Comparison of ENCODE assay signal across 13 cellular contexts in the genomic region with DNA sequence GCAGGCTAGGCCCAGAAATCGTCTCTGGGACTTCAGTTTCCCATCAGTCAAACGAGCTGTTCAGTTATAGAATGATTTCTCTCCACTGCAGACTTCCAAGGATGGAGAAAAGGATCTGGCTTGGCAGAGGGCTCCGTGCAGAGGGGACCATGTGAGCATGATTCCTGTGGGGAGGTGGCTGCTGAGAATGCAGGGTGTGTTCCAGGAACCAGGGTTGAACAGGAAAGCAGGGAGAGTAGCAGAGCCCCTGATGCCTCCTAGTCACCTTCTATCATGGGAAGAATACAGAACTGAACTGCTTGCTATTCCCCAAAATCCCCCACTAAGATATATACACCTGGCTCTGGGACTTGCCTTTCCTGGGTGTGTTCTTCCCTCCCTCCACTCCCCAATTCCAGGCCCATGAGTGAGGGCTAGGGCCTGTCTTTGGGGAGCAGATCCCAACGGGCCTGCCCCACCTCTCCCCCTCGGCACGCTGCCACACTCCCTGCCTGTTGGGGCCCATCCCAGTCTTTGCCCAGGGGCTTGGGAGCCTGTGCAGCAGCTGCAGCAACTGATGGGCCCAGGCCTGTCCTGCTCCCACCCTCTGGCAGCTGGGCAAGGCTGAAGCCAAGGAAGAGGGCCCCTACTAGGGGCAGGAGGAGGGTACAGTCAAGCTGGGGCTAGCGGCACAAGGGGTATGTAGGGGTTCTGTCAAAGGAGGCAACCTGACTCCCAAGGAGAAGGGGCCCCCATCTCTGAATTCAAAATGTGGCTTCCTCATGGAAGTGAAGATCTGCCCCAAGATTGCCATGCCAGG. TPM values are rescaled to one million over a fixed set of nuclear protein-coding genes. Genes with fewer than 3 reads are reported as not detected.
DNase-seq lines count a peak whose midpoint lies in the region; ATAC-seq, FAIRE-seq and TF ChIP-seq lines count a peak whose summit lies in the region.
"Had no signal": no experiment of that assay in that cellular context is flagged by ENCODE, and none has a peak within 500 bp of the region (broad histone marks: within the 10 kb centered on the region; RNA-seq: fewer than 3 reads in every experiment).

No MANE protein-coding gene starts in this region.

- CTCF ChIA-PET in WTC11 (lab: Charles Lee) = interaction anchor here (0.9 to 2.5 kb wide), 2 partner anchors 49 to 77 kb away, joined by 3 to 16 read pairs; no protein-coding TSS in a partner anchor

- TF ChIP-seq POLR2A in stomach (IDR thresholded peaks at IDR 0.05) (no peak), GM12892 (IDR thresholded peaks at IDR 0.05; ENCODE audit: low read depth, low read length) (no peak)

- no peak for DNase-seq in GM23338 (ENCODE audit: low spot score)
- no peak for DNase-seq in WTC11 (ENCODE audit: low spot score)
- DNase-seq in stomach = no peak
- no peak for DNase-seq in stimulated activated naive B cell treated with anti-CD40 and anti-IgM and Interleukin-4, amounts not matched to agents 10 μg/mL and 1 μg/mL and 100 μg/mL, for 72 hours
- no peak for DNase-seq in GM12892 (ENCODE audit: insufficient read length)
- DNase-seq: effector CD8-positive, alpha-beta T cell; HCEC 1CT; Peyer's patch had no signal

- H3K36me3 Mint-ChIP-seq in GM23338 (ENCODE audit: low read depth) (peaks cover 52% of the 10 kb centered on the region), WTC11 (peaks cover 36% of the 10 kb centered on the region)
- no peaks in the 10 kb centered on the region for H3K36me3 Mint-ChIP-seq in stimulated activated naive B cell treated with anti-CD40 and anti-IgM and Interleukin-4, amounts not matched to agents 10 μg/mL and 1 μg/mL and 100 μg/mL, for 72 hours
- H3K36me3 Mint-ChIP-seq: IgD-negative memory B cell; stimulated activated memory B cell treated with anti-CD40 and anti-IgM and Interleukin-4, amounts not matched to agents 10 μg/mL and 1 μg/mL and 100 μg/mL, for 72 hours had no signal

- H3K27ac ChIP-seq in GM23338 (ENCODE audit: low read depth) = peak overlapping the region; percentile 99; the same call in 1 of the 2 replicates
- peak overlapping the region; percentile 2 to 88 (median 78) for H3K27ac ChIP-seq in stomach

- H3K79me2 ChIP-seq in GM23338 (replicated peaks; ENCODE audit: insufficient read depth) = peaks cover 47% of the 10 kb centered on the region

- 0 out of 2 replicates have a peak overlapping the region, but pooled peaks have one; percentile 92 for H3K27ac Mint-ChIP-seq in GM23338
- peak overlapping the region; percentile 99; the same call in 1 of the 2 replicates for H3K27ac Mint-ChIP-seq in WTC11
- H3K27ac Mint-ChIP-seq in stimulated activated naive B cell treated with anti-CD40 and anti-IgM and Interleukin-4, amounts not matched to agents 10 μg/mL and 1 μg/mL and 100 μg/mL, for 72 hours = no peak overlapping the region
- H3K27ac Mint-ChIP-seq: stimulated activated memory B cell treated with anti-CD40 and anti-IgM and Interleukin-4, amounts not matched to agents 10 μg/mL and 1 μg/mL and 100 μg/mL, for 72 hours had no signal

- H3K4me1 ChIP-seq in GM23338 (ENCODE audit: insufficient read depth) (peaks cover 39% of the 10 kb centered on the region), stomach (peaks cover 42 to 79% (median 73%) of the 10 kb centered on the region in 4 donors)

- H3K4me3 Mint-ChIP-seq in GM23338 (peak overlapping the region; percentile 69), WTC11 (peak overlapping the region; percentile 71)
- H3K4me3 Mint-ChIP-seq in stimulated activated naive B cell treated with anti-CD40 and anti-IgM and Interleukin-4, amounts not matched to agents 10 μg/mL and 1 μg/mL and 100 μg/mL, for 72 hours = no peak overlapping the region
- H3K4me3 Mint-ChIP-seq: stimulated activated memory B cell treated with anti-CD40 and anti-IgM and Interleukin-4, amounts not matched to agents 10 μg/mL and 1 μg/mL and 100 μg/mL, for 72 hours had no signal

- no peak overlapping the region for H2AFZ ChIP-seq in GM23338

- peaks cover 21% of the 10 kb centered on the region for H3K27me3 Mint-ChIP-seq in GM23338 (ENCODE audit: insufficient read depth, low read depth, poor library complexity)
- no peaks in the 10 kb centered on the region; the same call in none of the 2 replicates for H3K27me3 Mint-ChIP-seq in WTC11 (ENCODE audit: low read depth)
- peaks cover 15 to 18% of the 10 kb centered on the region in 2 donors for H3K27me3 Mint-ChIP-seq in stimulated activated naive B cell treated with anti-CD40 and anti-IgM and Interleukin-4, amounts not matched to agents 10 μg/mL and 1 μg/mL and 100 μg/mL, for 72 hours

- peaks cover 2% of the 10 kb centered on the region; the same call in 1 of the 3 replicates for H3K9me3 Mint-ChIP-seq in GM23338
- H3K9me3 Mint-ChIP-seq in WTC11 = no peaks in the 10 kb centered on the region
- no peaks in the 10 kb centered on the region for H3K9me3 Mint-ChIP-seq in stimulated activated naive B cell treated with anti-CD40 and anti-IgM and Interleukin-4, amounts not matched to agents 10 μg/mL and 1 μg/mL and 100 μg/mL, for 72 hours
- H3K9me3 Mint-ChIP-seq: IgD-negative memory B cell; stimulated activated memory B cell treated with anti-CD40 and anti-IgM and Interleukin-4, amounts not matched to agents 10 μg/mL and 1 μg/mL and 100 μg/mL, for 72 hours had no signal

- peaks cover 19% of the 10 kb centered on the region for H3K27me3 ChIP-seq in GM23338 (ENCODE audit: insufficient read depth)
- H3K27me3 ChIP-seq in stomach = peaks cover 0 to 25% (median 14%) of the 10 kb centered on the region in 3 donors
- H3K27me3 ChIP-seq: Peyer's patch had no signal

- TF ChIP-seq EP300 in stomach (IDR thresholded peaks at IDR 0.05) = no peak

- TF ChIP-seq CTCF in GM23338 (conservative IDR thresholded peaks at IDR 0.05; ENCODE audit: low read depth in 2 of 2) = no peak
- TF ChIP-seq CTCF in WTC11 (IDR thresholded peaks at IDR 0.05) = no peak
- TF ChIP-seq CTCF in stomach (IDR thresholded peaks at IDR 0.05) = no peak

- H3K36me3 ChIP-seq in GM23338 (ENCODE audit: insufficient read depth) (peaks cover 24% of the 10 kb centered on the region), stomach (peaks cover 0 to 9% (median 4%) of the 10 kb centered on the region in 4 donors)
- H3K36me3 ChIP-seq: Peyer's patch had no signal

- no peaks in the 10 kb centered on the region for H3K9me2 ChIP-seq in GM23338 (ENCODE audit: insufficient read depth)

- FAIRE-seq in GM12892 (lab: Jason Lieb, UNC) = no peak

- 38 to 55% (median 50%) methylated on average over 5 to 7 of the region's 7 CpGs for WGBS in stomach, 5 donors

- H3K9me3 ChIP-seq in iPS-18c (ENCODE audit: control insufficient read depth, insufficient read depth, low read length) (no peaks in the 10 kb centered on the region), stomach (no peaks in the 10 kb centered on the region)

- peak overlapping the region; percentile 92 for H3K4me2 ChIP-seq in GM23338

- POLR2A ChIA-PET in WTC11 (lab: Charles Lee) = interaction anchor here (2.0 to 3.3 kb wide), 2 partner anchors 7 to 22 kb away, joined by 5 to 19 read pairs; a partner anchor contains a TSS

- H3K4me3 ChIP-seq in GM23338 (peak overlapping the region; percentile 70; the same call in 1 of the 2 replicates), iPS-18c (ENCODE audit: insufficient read depth, low read depth, low read length) (peak overlapping the region; percentile 26), stomach (no peak overlapping the region)

- peaks cover 44% of the 10 kb centered on the region for H3K4me1 Mint-ChIP-seq in GM23338
- peaks cover 42% of the 10 kb centered on the region for H3K4me1 Mint-ChIP-seq in WTC11
- peaks cover 0 to 6% of the 10 kb centered on the region in 2 donors for H3K4me1 Mint-ChIP-seq in stimulated activated naive B cell treated with anti-CD40 and anti-IgM and Interleukin-4, amounts not matched to agents 10 μg/mL and 1 μg/mL and 100 μg/mL, for 72 hours

- ATAC-seq in GM23338 (no peak), WTC11 (no peak), HG03175 (IDR thresholded peaks at IDR 0.05; ENCODE audit: unreplicated experiment) (no peak), GM21390 (IDR thresholded peaks at IDR 0.05; ENCODE audit: unreplicated experiment) (no peak)
- no peak for ATAC-seq in stimulated activated naive B cell treated with anti-CD40 and anti-IgM and Interleukin-4, amounts not matched to agents 10 μg/mL and 1 μg/mL and 100 μg/mL, for 72 hours (replicated peaks)
- ATAC-seq: stimulated activated memory B cell treated with anti-CD40 and anti-IgM and Interleukin-4, amounts not matched to agents 10 μg/mL and 1 μg/mL and 100 μg/mL, for 72 hours had no signal

- no peaks in the 10 kb centered on the region; the same call in 1 of the 2 replicates for H4K20me1 ChIP-seq in GM23338 (replicated peaks; ENCODE audit: insufficient read depth)

- H3F3A ChIP-seq in GM23338 (replicated peaks; ENCODE audit: low read depth) = peaks cover 40% of the 10 kb centered on the region

- intact Hi-C loops in stomach (cut with DNase I; ENCODE audit: low total_unique reads) = no loop called here

RNA-seq across cellular contexts. Expression of a gene that starts 3.3 kb away (rescaled TPM):
- 45.8 and 55.9 TPM in 2 replicates for total RNA-seq in GM23338 (2014; rRNA removed; shearing (Covaris generic))
- polyA plus RNA-seq in GM23338 (2016; fragmentation: Nextera tagmentation; extraction: Ambion mirVana) = 11.8 and 12.5 TPM in 2 replicates
- total RNA-seq in WTC11 (2021) = 28.8 to 35.8 TPM (median 33.8 TPM) in 3 replicates
- total RNA-seq in stomach = 10 to 100 TPM in 3 of 5 donors, 1 to 10 TPM in 1, not detected in 1; 3.1 to 13.3 (median 10.7) TPM
- polyA plus RNA-seq in stomach = 1 to 10 TPM; 1.5 to 6.9 (median 6.6) TPM
- polyA plus RNA-seq in GM12892 (2012; ENCODE audit: missing spikeins) = 2.3 TPM

RNA-seq across cellular contexts. Expression of a gene that starts 22.2 kb away (rescaled TPM):
- 60.4 and 85.3 TPM in 2 replicates for total RNA-seq in GM23338 (2014; rRNA removed; shearing (Covaris generic))
- polyA plus RNA-seq in GM23338 (2016; fragmentation: Nextera tagmentation; extraction: Ambion mirVana) = 20.8 and 24.6 TPM in 2 replicates
- 52.4 to 57.6 TPM (median 53.5 TPM) in 3 replicates for total RNA-seq in WTC11 (2021)
- total RNA-seq in stomach = 100 to 1,000 TPM in 1 of 5 donors, 10 to 100 TPM in 4; 38.5 to 121 (median 76.8) TPM
- polyA plus RNA-seq in stomach = 10 to 100 TPM; 28.1 to 38.8 (median 37.0) TPM
- polyA plus RNA-seq in GM12892 (2012; ENCODE audit: missing spikeins) = 63.8 TPM

RNA-seq across cellular contexts. Expression of a gene that starts 30.9 kb away (rescaled TPM):
- 11.7 and 12.4 TPM in 2 replicates for total RNA-seq in GM23338 (2014; rRNA removed; shearing (Covaris generic))
- 3.5 and 4.1 TPM in 2 replicates for polyA plus RNA-seq in GM23338 (2016; fragmentation: Nextera tagmentation; extraction: Ambion mirVana)
- 8.1 to 12.8 TPM (median 11.9 TPM) in 3 replicates for total RNA-seq in WTC11 (2021)
- 10 to 100 TPM in 3 of 5 donors, 1 to 10 TPM in 1, not detected in 1; 5.0 to 29.1 (median 20.6) TPM for total RNA-seq in stomach
- polyA plus RNA-seq in stomach = 1 to 10 TPM; 6.8 to 8.6 (median 7.2) TPM
- 4.6 TPM for polyA plus RNA-seq in GM12892 (2012; ENCODE audit: missing spikeins)

RNA-seq across cellular contexts. Expression of a gene that starts 49.9 kb away (rescaled TPM):
- 123 and 124 TPM in 2 replicates for total RNA-seq in GM23338 (2014; rRNA removed; shearing (Covaris generic))
- polyA plus RNA-seq in GM23338 (2016; fragmentation: Nextera tagmentation; extraction: Ambion mirVana) (68.8 and 74.5 TPM in 2 replicates), stomach (10 to 100 TPM; 32.1 to 39.6 (median 38.0) TPM)
- total RNA-seq in WTC11 (2021) (119 to 124 TPM (median 123 TPM) in 3 replicates), stomach (10 to 100 TPM; 20.9 to 48.8 (median 36.2) TPM)
- 80.7 TPM for polyA plus RNA-seq in GM12892 (2012; ENCODE audit: missing spikeins)

RNA-seq across cellular contexts. Expression of a gene that starts 55.6 kb away (rescaled TPM):
- 229 and 265 TPM in 2 replicates for total RNA-seq in GM23338 (2014; rRNA removed; shearing (Covaris generic))
- 341 and 367 TPM in 2 replicates for polyA plus RNA-seq in GM23338 (2016; fragmentation: Nextera tagmentation; extraction: Ambion mirVana)
- 200 to 224 TPM (median 203 TPM) in 3 replicates for total RNA-seq in WTC11 (2021)
- total RNA-seq in stomach = 100 to 1,000 TPM in 1 of 5 donors, 10 to 100 TPM in 4; 34.4 to 139 (median 54.6) TPM
- polyA plus RNA-seq in stomach = 100 to 1,000 TPM in 1 of 3 donors, 10 to 100 TPM in 2; 96.4 to 147 (median 98.6) TPM
- 84.0 TPM for polyA plus RNA-seq in GM12892 (2012; ENCODE audit: missing spikeins)

Comparison
In these comparisons a context has a peak if more than half of its experiments do, and no peak if none do; other contexts are left out.
1. H3K4me3 ChIP-seq: peak in GM23338 (single experiment) and iPS-18c (single experiment); none in stomach (0 of 4).
2. H3K4me3 Mint-ChIP-seq: peak in GM23338 (single experiment) and WTC11 (single experiment); none in stimulated activated naive B cell treated with anti-CD40 and anti-IgM and Interleukin-4, amounts not matched to agents 10 μg/mL and 1 μg/mL and 100 μg/mL, for 72 hours (0 of 2).